In the genomic region with DNA sequence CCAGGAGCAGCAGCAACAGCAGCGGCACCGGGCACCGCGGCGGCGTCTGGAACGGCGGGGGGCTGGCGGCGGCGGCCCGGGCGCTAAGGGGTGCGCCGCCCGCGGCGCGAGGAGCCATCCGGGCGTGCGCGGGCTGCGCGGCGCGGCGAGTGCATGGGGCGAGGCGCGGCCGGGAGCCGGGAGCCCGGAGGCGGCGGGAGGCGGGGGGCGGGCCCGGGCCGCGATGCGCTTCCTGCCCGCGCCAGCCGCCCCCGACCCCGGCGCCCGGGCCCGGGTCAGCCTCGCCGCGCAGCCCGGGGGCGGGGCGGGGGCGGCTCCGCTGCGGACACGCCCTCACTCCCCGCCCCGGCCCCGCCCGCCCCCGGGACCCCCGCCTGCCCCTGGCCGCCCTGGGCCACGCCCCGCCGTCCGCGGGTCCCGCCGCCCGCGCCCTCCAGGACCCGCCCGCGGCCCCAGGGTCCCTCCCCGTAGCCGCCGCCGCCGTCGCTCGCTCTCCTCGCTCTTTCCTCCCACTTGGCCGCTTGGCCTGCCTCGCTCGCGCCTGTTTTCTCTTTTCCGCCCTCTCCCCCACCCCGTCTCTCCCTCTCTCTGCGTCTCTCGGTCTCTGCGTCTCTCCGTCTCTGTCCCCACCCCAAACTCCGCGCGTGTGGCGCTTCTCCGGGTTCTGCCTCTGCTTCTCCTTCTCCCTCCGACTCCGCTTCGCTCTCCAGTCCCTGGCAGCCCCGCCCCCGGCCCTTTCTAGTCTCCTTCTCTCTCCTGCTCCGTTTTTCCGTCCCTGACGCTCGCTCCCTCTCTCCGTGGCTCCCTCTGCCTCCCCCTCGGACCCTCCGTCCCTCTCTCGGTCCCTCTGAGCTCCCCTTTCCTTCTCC, we compare ENCODE assay signal across 8 cellular contexts. TPM values are rescaled to one million over a fixed set of nuclear protein-coding genes. Genes with fewer than 3 reads are reported as not detected.
DNase-seq lines count a peak whose midpoint lies in the region; ATAC-seq and TF ChIP-seq lines count a peak whose summit lies in the region.

A gene with protein sequence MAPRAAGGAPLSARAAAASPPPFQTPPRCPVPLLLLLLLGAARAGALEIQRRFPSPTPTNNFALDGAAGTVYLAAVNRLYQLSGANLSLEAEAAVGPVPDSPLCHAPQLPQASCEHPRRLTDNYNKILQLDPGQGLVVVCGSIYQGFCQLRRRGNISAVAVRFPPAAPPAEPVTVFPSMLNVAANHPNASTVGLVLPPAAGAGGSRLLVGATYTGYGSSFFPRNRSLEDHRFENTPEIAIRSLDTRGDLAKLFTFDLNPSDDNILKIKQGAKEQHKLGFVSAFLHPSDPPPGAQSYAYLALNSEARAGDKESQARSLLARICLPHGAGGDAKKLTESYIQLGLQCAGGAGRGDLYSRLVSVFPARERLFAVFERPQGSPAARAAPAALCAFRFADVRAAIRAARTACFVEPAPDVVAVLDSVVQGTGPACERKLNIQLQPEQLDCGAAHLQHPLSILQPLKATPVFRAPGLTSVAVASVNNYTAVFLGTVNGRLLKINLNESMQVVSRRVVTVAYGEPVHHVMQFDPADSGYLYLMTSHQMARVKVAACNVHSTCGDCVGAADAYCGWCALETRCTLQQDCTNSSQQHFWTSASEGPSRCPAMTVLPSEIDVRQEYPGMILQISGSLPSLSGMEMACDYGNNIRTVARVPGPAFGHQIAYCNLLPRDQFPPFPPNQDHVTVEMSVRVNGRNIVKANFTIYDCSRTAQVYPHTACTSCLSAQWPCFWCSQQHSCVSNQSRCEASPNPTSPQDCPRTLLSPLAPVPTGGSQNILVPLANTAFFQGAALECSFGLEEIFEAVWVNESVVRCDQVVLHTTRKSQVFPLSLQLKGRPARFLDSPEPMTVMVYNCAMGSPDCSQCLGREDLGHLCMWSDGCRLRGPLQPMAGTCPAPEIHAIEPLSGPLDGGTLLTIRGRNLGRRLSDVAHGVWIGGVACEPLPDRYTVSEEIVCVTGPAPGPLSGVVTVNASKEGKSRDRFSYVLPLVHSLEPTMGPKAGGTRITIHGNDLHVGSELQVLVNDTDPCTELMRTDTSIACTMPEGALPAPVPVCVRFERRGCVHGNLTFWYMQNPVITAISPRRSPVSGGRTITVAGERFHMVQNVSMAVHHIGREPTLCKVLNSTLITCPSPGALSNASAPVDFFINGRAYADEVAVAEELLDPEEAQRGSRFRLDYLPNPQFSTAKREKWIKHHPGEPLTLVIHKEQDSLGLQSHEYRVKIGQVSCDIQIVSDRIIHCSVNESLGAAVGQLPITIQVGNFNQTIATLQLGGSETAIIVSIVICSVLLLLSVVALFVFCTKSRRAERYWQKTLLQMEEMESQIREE (N-terminal part only) (minus strand): TSS at position 155 of the 869 bp plus-strand sequence. CDS start 37 bp downstream, at position 118.

- peak; percentile 32 for ATAC-seq in thoracic aorta (ENCODE audit: insufficient number of reproducible peaks, low FRiP score, low read depth)
- ATAC-seq in GM19328 (IDR thresholded peaks at IDR 0.05; ENCODE audit: unreplicated experiment) = no peak

- H3K4me3 ChIP-seq in fibroblast of mammary gland (ENCODE audit: control insufficient read depth, low read depth, low read length) (peak within 1 kb of the TSS; percentile 62), muscle layer of duodenum (ENCODE audit: low read depth in 1 of 2, low read length in 2 of 2) (peak within 1 kb of the TSS; percentile 55 to 72), thoracic aorta (peak within 1 kb of the TSS; percentile 86)

- DNase-seq in A172 (ENCODE audit: low spot score) (peak; percentile 77), GM13977 (ENCODE audit: low spot score) (peak; percentile 89), NCI-H69 (lab: John Stamatoyannopoulos, UW) (peak; percentile 79), fibroblast of mammary gland (ENCODE audit: low read depth) (peak; percentile 64), thoracic aorta (ENCODE audit: low spot score) (no peak)
- DNase-seq in activated T-helper 9 cell treated with anti-CD3 and anti-CD28 coated beads, Interleukin-2, amount 50 U/mL, for 16 hours (ENCODE audit: low read depth) = peak; percentile 37

- peaks cover 5 to 24% of the 10 kb centered on the region in 2 donors for H3K4me1 ChIP-seq in muscle layer of duodenum (ENCODE audit: control insufficient read depth in 1 of 2, insufficient read depth in 2 of 2, low read length in 2 of 2)
- H3K4me1 ChIP-seq in thoracic aorta (ENCODE audit: control insufficient read depth in 1 of 2, low read depth in 2 of 2) = peaks cover 51 to 74% of the 10 kb centered on the region in 2 donors

- H3K36me3 ChIP-seq in muscle layer of duodenum (ENCODE audit: control insufficient read depth in 1 of 2, insufficient read depth in 2 of 2, low read length in 2 of 2) (peaks cover 0 to 5% of the 10 kb centered on the region in 2 donors), thoracic aorta (no peaks in the 10 kb centered on the region)

- H3K27ac ChIP-seq in muscle layer of duodenum (ENCODE audit: low read length) (peak within 1 kb of the TSS; percentile 63), thoracic aorta (peak within 1 kb of the TSS; percentile 91 to 94)

- H3K27me3 ChIP-seq in muscle layer of duodenum (ENCODE audit: low read depth, low read length) (peaks cover 3% of the 10 kb centered on the region), thoracic aorta (replicated peaks; ENCODE audit: insufficient read depth) (no peaks in the 10 kb centered on the region)

- in situ Hi-C loops in GM13977 (cut with MboI; ENCODE audit: low pct_unique_long_range_greater_than_20kb, low sequenced_read_pairs, unreplicated experiment) = no loop called here

- H3K9me3 ChIP-seq in muscle layer of duodenum (ENCODE audit: control insufficient read depth in 1 of 2, low read length in 2 of 2) (no peaks in the 10 kb centered on the region), thoracic aorta (no peaks in the 10 kb centered on the region)

- TF ChIP-seq CTCF in GM13977 (IDR thresholded peaks at IDR 0.05; ENCODE audit: extremely low read depth, insufficient read depth, missing control alignments) (no peak), fibroblast of mammary gland (conservative IDR thresholded peaks at IDR 0.05; ENCODE audit: control insufficient read depth, insufficient read depth, low read depth, low read length) (no peak), thoracic aorta (IDR thresholded peaks at IDR 0.05) (no peak)

RNA-seq across cellular contexts. Expression of the gene that starts here (rescaled TPM):
- total RNA-seq in A172 (2014; rRNA removed; shearing (Covaris generic)) = 210 and 219 TPM in 2 replicates
- 100 to 1,000 TPM; 207 to 246 TPM for total RNA-seq in thoracic aorta
